ENCODE assay signal across 8 cellular contexts in genomic region chr12:89333564-89334252, GRCh38. TPM values are rescaled to one million over a fixed set of nuclear protein-coding genes. Genes with fewer than 3 reads are reported as not detected.
DNase-seq lines count a peak whose midpoint lies in the region; ATAC-seq lines count a peak whose summit lies in the region.

No MANE protein-coding gene starts in this region.

- H3K4me2 ChIP-seq in neuronal stem cell (ENCODE audit: insufficient read depth, low read length, poor library complexity, severe bottlenecking), result no peak overlapping the region

- H2AK5ac ChIP-seq in neuronal stem cell (ENCODE audit: low read depth, low read length), result no peak overlapping the region

- no peak overlapping the region for H3K23ac ChIP-seq in neuronal stem cell (ENCODE audit: low read depth, low read length, poor library complexity)

- ATAC-seq in GM19351 (IDR thresholded peaks at IDR 0.05; ENCODE audit: unreplicated experiment) (peak; percentile 60), HG03342 (IDR thresholded peaks at IDR 0.05; ENCODE audit: unreplicated experiment) (peak; percentile 91), GM18861 (IDR thresholded peaks at IDR 0.05; ENCODE audit: unreplicated experiment) (no peak), GM21528 (IDR thresholded peaks at IDR 0.05; ENCODE audit: low FRiP score, unreplicated experiment) (no peak)
- ATAC-seq in activated T-cell treated with anti-CD3 and anti-CD28 coated beads, Interleukin-2, amount 50 U/mL, for 72 hours (replicated peaks in 1 of 2), result peak; percentile 89 to 97
- ATAC-seq in natural killer cell treated with Interleukin-12 subunit alpha and Interleukin-12 subunit beta and Interleukin-15 and Interleukin-18, amount 100 ng/mL, for 72 hours, result peak; percentile 96 to 97

- H3K36me3 Mint-ChIP-seq in activated T-cell treated with anti-CD3 and anti-CD28 coated beads, Interleukin-2, amount 50 U/mL, for 72 hours (ENCODE audit: insufficient read depth in 2 of 2), result peaks cover 7 to 14% of the 10 kb centered on the region in 2 donors
- H3K36me3 Mint-ChIP-seq in natural killer cell treated with Interleukin-12 subunit alpha and Interleukin-12 subunit beta and Interleukin-15 and Interleukin-18, amount 100 ng/mL, for 72 hours, result peaks cover 10% of the 10 kb centered on the region

- no peak overlapping the region for H3K27ac ChIP-seq in neuronal stem cell (replicated peaks; ENCODE audit: low read length)

- no peak overlapping the region for H3K18ac ChIP-seq in neuronal stem cell (ENCODE audit: low read length)

- H3K4me1 Mint-ChIP-seq in activated T-cell treated with anti-CD3 and anti-CD28 coated beads, Interleukin-2, amount 50 U/mL, for 72 hours (ENCODE audit: low read depth), result peaks cover 18% of the 10 kb centered on the region
- H3K4me1 Mint-ChIP-seq in natural killer cell treated with Interleukin-12 subunit alpha and Interleukin-12 subunit beta and Interleukin-15 and Interleukin-18, amount 100 ng/mL, for 72 hours (ENCODE audit: low read depth in 2 of 2), result peaks cover 24 to 34% of the 10 kb centered on the region in 2 donors

- H3K9ac ChIP-seq in neuronal stem cell (ENCODE audit: low read depth, low read length, poor library complexity), result no peak overlapping the region

- H4K8ac ChIP-seq in neuronal stem cell (ENCODE audit: low read depth, low read length), result no peak overlapping the region

- H3K4ac ChIP-seq in neuronal stem cell (ENCODE audit: low read length), result no peak overlapping the region

- H3K79me1 ChIP-seq in neuronal stem cell (ENCODE audit: low read depth, low read length), result no peaks in the 10 kb centered on the region

- no peak overlapping the region for H2BK15ac ChIP-seq in neuronal stem cell (ENCODE audit: low read length)

- no peaks in the 10 kb centered on the region for H3K27me3 ChIP-seq in neuronal stem cell (ENCODE audit: control insufficient read depth in 3 of 3, insufficient read depth in 3 of 3, low read depth in 1 of 3, low read length in 3 of 3)

- no peak overlapping the region for H3K4me3 ChIP-seq in neuronal stem cell (ENCODE audit: low read length in 2 of 2)

- DNase-seq in activated T-cell treated with anti-CD3 and anti-CD28 coated beads, Interleukin-2, amount 50 U/mL, for 72 hours, result peak in 1 of 2 donors; percentile 33
- DNase-seq in natural killer cell treated with Interleukin-12 subunit alpha and Interleukin-12 subunit beta and Interleukin-15 and Interleukin-18, amount 100 ng/mL, for 72 hours (ENCODE audit: low spot score), result peak; percentile 66
- no peak for DNase-seq in neuronal stem cell (ENCODE audit: low spot score)
- DNase-seq in activated effector memory CD4-positive, alpha-beta T cell treated with anti-CD3 and anti-CD28 coated beads, Interleukin-2, amount 50 U/mL, for 16 hours, result no peak

- H2BK120ac ChIP-seq in neuronal stem cell (ENCODE audit: low read depth, low read length), result no peak overlapping the region

- H2AFZ ChIP-seq in neuronal stem cell (ENCODE audit: low read length), result no peak overlapping the region

- no CpG with 5 or more reads among the region's 4 CpGs for WGBS in neuronal stem cell (ENCODE audit: extremely low coverage in 2 of 2, insufficient read length in 2 of 2, insufficient replicate concordance in 1 of 2), 2 donors

- H2BK12ac ChIP-seq in neuronal stem cell (ENCODE audit: low read length), result no peak overlapping the region

- no peak overlapping the region for H3K14ac ChIP-seq in neuronal stem cell (ENCODE audit: low read length)

- H3K9me3 Mint-ChIP-seq in activated T-cell treated with anti-CD3 and anti-CD28 coated beads, Interleukin-2, amount 50 U/mL, for 72 hours, result peaks cover 2 to 10% of the 10 kb centered on the region in 2 donors
- H3K9me3 Mint-ChIP-seq in natural killer cell treated with Interleukin-12 subunit alpha and Interleukin-12 subunit beta and Interleukin-15 and Interleukin-18, amount 100 ng/mL, for 72 hours, result peaks cover 2% of the 10 kb centered on the region

- no peak overlapping the region for H4K91ac ChIP-seq in neuronal stem cell (ENCODE audit: low read depth, low read length, poor library complexity)

- no peaks in the 10 kb centered on the region for H3K27me3 Mint-ChIP-seq in activated T-cell treated with anti-CD3 and anti-CD28 coated beads, Interleukin-2, amount 50 U/mL, for 72 hours (ENCODE audit: low read depth)
- H3K27me3 Mint-ChIP-seq in natural killer cell treated with Interleukin-12 subunit alpha and Interleukin-12 subunit beta and Interleukin-15 and Interleukin-18, amount 100 ng/mL, for 72 hours, result no peaks in the 10 kb centered on the region

- H3K4me3 Mint-ChIP-seq in activated T-cell treated with anti-CD3 and anti-CD28 coated beads, Interleukin-2, amount 50 U/mL, for 72 hours, result peak overlapping the region; percentile 61 to 72
- H3K4me3 Mint-ChIP-seq in natural killer cell treated with Interleukin-12 subunit alpha and Interleukin-12 subunit beta and Interleukin-15 and Interleukin-18, amount 100 ng/mL, for 72 hours, result peak overlapping the region; percentile 82

- H3K9me3 ChIP-seq in neuronal stem cell (replicated peaks in 1 of 2; ENCODE audit: control insufficient read depth in 2 of 2, insufficient read depth in 1 of 2, low read depth in 1 of 2, low read length in 2 of 2), result peaks cover 2 to 11% of the 10 kb centered on the region in 2 donors

- peaks cover 2% of the 10 kb centered on the region in 2 donors for H3K4me1 ChIP-seq in neuronal stem cell (ENCODE audit: control insufficient read depth in 2 of 2, insufficient read depth in 1 of 2, low read depth in 1 of 2, low read length in 2 of 2)

- peak overlapping the region; percentile 90 for H3K27ac Mint-ChIP-seq in activated T-cell treated with anti-CD3 and anti-CD28 coated beads, Interleukin-2, amount 50 U/mL, for 72 hours
- peak overlapping the region; percentile 60 to 79 for H3K27ac Mint-ChIP-seq in natural killer cell treated with Interleukin-12 subunit alpha and Interleukin-12 subunit beta and Interleukin-15 and Interleukin-18, amount 100 ng/mL, for 72 hours

- H3K36me3 ChIP-seq in neuronal stem cell (replicated peaks in 1 of 2; ENCODE audit: control insufficient read depth in 2 of 2, insufficient read depth in 2 of 2, low read length in 2 of 2), result no peaks in the 10 kb centered on the region

- no peak overlapping the region for H2BK5ac ChIP-seq in neuronal stem cell (ENCODE audit: low read length)

RNA-seq across cellular contexts. Expression of gene DUSP6, which starts 18.6 kb away (rescaled TPM):
- total RNA-seq in activated T-cell treated with anti-CD3 and anti-CD28 coated beads, Interleukin-2, amount 50 U/mL, for 72 hours, result 100 to 1,000 TPM; 115 to 182 TPM
- total RNA-seq in natural killer cell treated with Interleukin-12 subunit alpha and Interleukin-12 subunit beta and Interleukin-15 and Interleukin-18, amount 100 ng/mL, for 72 hours, result 10 to 100 TPM; 49.4 to 65.9 TPM
- 22.5 TPM for polyA plus RNA-seq in neuronal stem cell (2013, experiment 1 of 2)
- 21.8 TPM for polyA plus RNA-seq in neuronal stem cell (2013, experiment 2 of 2)

Comparison
In these comparisons a context has a peak if more than half of its experiments do, and no peak if none do; other contexts are left out.
1. ATAC-seq: peak in GM19351 (single experiment), HG03342 (single experiment), activated T-cell treated with anti-CD3 and anti-CD28 coated beads, Interleukin-2, amount 50 U/mL, for 72 hours (2 of 2) and natural killer cell treated with Interleukin-12 subunit alpha and Interleukin-12 subunit beta and Interleukin-15 and Interleukin-18, amount 100 ng/mL, for 72 hours (2 of 2); none in GM18861 (single experiment) and GM21528 (single experiment).